28 cellular contexts compared by ENCODE assay signal in the genomic region with DNA sequence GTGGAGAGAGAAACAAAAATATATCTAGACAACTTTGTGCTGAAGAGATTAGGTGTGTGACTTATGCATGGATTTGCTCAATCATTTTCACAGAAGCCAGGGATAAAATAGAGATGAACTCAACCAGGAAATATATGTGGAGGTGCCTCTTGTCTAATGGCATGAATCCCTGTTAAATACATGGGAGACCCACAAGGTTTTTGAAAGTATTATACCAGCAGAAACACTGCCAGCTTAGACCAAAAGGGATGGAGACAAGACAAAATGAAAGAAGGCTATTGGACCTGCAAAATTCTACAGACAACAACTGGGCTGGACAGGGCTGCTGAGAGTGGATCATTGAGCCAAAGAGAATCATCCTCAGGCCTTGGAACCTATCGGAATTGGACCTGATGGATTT.
"Had no signal": no experiment of that assay in that cellular context is flagged by ENCODE, and none has a peak within 500 bp of the region (broad histone marks: within the 10 kb centered on the region; RNA-seq: fewer than 3 reads in every experiment).

No MANE protein-coding gene starts in this region.

- DNase-seq: colonic mucosa; cortex of kidney; dermis blood vessel endothelial cell; dorsolateral prefrontal cortex; effector CD4-positive, alpha-beta T cell; effector CD8-positive, alpha-beta T cell; effector memory CD4-positive, alpha-beta T cell; effector memory CD8-positive, alpha-beta T cell; endodermal cell; erythroblast; esophagus squamous epithelium; foreskin fibroblast; foreskin keratinocyte; foreskin melanocyte; gastrocnemius medialis; glutamatergic neuron; head of caudate nucleus; heart left ventricle; heart right ventricle had no signal

- FAIRE-seq: colon, endometrium, endothelial cell of umbilical vein, frontal cortex had no signal

- H3K36me3 ChIP-seq: colonic mucosa, esophagus muscularis mucosa, esophagus squamous epithelium, gastrocnemius medialis, gastroesophageal sphincter, heart left ventricle, heart right ventricle had no signal

- H3K4me3 ChIP-seq: colonic mucosa, coronary artery, dorsolateral prefrontal cortex, esophagus muscularis mucosa, esophagus squamous epithelium, gastrocnemius medialis, gastroesophageal sphincter, heart left ventricle, heart right ventricle had no signal

- H3K4me1 ChIP-seq: colonic mucosa, esophagus squamous epithelium, foreskin keratinocyte, gastrocnemius medialis, gastroesophageal sphincter had no signal

- H3K9me3 ChIP-seq: colonic mucosa, gastrocnemius medialis had no signal

- ATAC-seq: effector memory CD8-positive, alpha-beta T cell; esophagus mucosa; foreskin keratinocyte; gastrocnemius medialis; gastroesophageal sphincter; heart left ventricle; heart right ventricle had no signal

- H3K27me3 ChIP-seq: colonic mucosa, dorsolateral prefrontal cortex, esophagus muscularis mucosa, esophagus squamous epithelium, foreskin keratinocyte, gastrocnemius medialis, gastroesophageal sphincter, heart left ventricle, heart right ventricle had no signal

- H3K27ac ChIP-seq: colonic mucosa, coronary artery, dorsolateral prefrontal cortex, epithelial cell of prostate, esophagus muscularis mucosa, esophagus squamous epithelium, foreskin keratinocyte, gastrocnemius medialis, gastroesophageal sphincter, heart left ventricle, heart right ventricle had no signal
